ENCODE assay signal across 1 cellular context in genomic region chr12:123365141-123365917, GRCh38.
TF ChIP-seq lines count a peak whose summit lies in the region.

No MANE protein-coding gene starts in this region.

TF ChIP-seq in K562, 482 proteins besides CTCF, POLR2A, EP300 and RAD21 (continued from another document and continues in another):
- no peak for TF ChIP-seq CUX1 (CRISPR knock-in tag; IDR thresholded peaks at IDR 0.05)
- TF ChIP-seq TGIF2 (CRISPR knock-in tag; IDR thresholded peaks at IDR 0.05), result no peak
- peak; percentile 78 for TF ChIP-seq BHLHE40 (IDR thresholded peaks at IDR 0.05; ENCODE audit: low read length)
- no peak for TF ChIP-seq WHSC1 (IDR thresholded peaks at IDR 0.05; ENCODE audit: low read length)
- TF ChIP-seq ZBTB7A (IDR thresholded peaks at IDR 0.05; ENCODE audit: borderline replicate concordance, control insufficient read depth, low read depth, low read length), result no peak
- peak; percentile 46 for TF ChIP-seq SMAD1 (IDR thresholded peaks at IDR 0.05; ENCODE audit: low read depth, low read length, partially characterized antibody)
- TF ChIP-seq ZNF512 (tag; IDR thresholded peaks at IDR 0.05), result no peak
- TF ChIP-seq SP2 (IDR thresholded peaks at IDR 0.05; ENCODE audit: extremely low read depth, low read depth, low read length, poor library complexity, severe bottlenecking), result no peak
- TF ChIP-seq NELFE (IDR thresholded peaks at IDR 0.05; ENCODE audit: insufficient read depth, insufficient read length), result no peak
- TF ChIP-seq IRF1 (CRISPR knock-in tag; IDR thresholded peaks at IDR 0.05; ENCODE audit: borderline replicate concordance), result no peak
- no peak; the same call in 1 of the 2 replicates for TF ChIP-seq ZKSCAN1 (IDR thresholded peaks at IDR 0.05; ENCODE audit: low read depth, low read length)
- TF ChIP-seq BCL6 (CRISPR knock-in tag; IDR thresholded peaks at IDR 0.05), result no peak
- no peak for TF ChIP-seq DACH1 (IDR thresholded peaks at IDR 0.05; ENCODE audit: partially characterized antibody)
- no peak for TF ChIP-seq NFE2L1 (tag; IDR thresholded peaks at IDR 0.05; ENCODE audit: borderline replicate concordance, low read depth)
- peak; percentile 63 for TF ChIP-seq ZBTB33 (CRISPR knock-in tag; IDR thresholded peaks at IDR 0.05)
- no peak for TF ChIP-seq ZFP30 (CRISPR knock-in tag; IDR thresholded peaks at IDR 0.05; ENCODE audit: borderline replicate concordance)
- TF ChIP-seq MCM2 (IDR thresholded peaks at IDR 0.05; ENCODE audit: low read depth), result no peak
- no peak for TF ChIP-seq ZNF12 (CRISPR knock-in tag; IDR thresholded peaks at IDR 0.05)
- TF ChIP-seq ZC3H4 (CRISPR knock-in tag; IDR thresholded peaks at IDR 0.05; ENCODE audit: borderline replicate concordance), result no peak
- TF ChIP-seq HDAC3 (IDR thresholded peaks at IDR 0.05; ENCODE audit: borderline replicate concordance, partially characterized antibody), result no peak
- TF ChIP-seq EGR1 (conservative IDR thresholded peaks at IDR 0.05), result peak; percentile 34
- TF ChIP-seq ZBTB9 (CRISPR knock-in tag; IDR thresholded peaks at IDR 0.05), result no peak
- no peak for TF ChIP-seq CREB3 (tag; conservative IDR thresholded peaks at IDR 0.05; ENCODE audit: low read depth)
- TF ChIP-seq IFI16 (CRISPR knock-in tag; IDR thresholded peaks at IDR 0.05), result no peak
- no peak for TF ChIP-seq TCFL5 (CRISPR knock-in tag; conservative IDR thresholded peaks at IDR 0.05)
- TF ChIP-seq SMAD4 (CRISPR knock-in tag; conservative IDR thresholded peaks at IDR 0.05), result peak; percentile 66; the same call in 1 of the 2 replicates
- 0 out of 2 replicates have a peak, but pooled peaks have one; percentile 31 for TF ChIP-seq DIDO1 (tag; IDR thresholded peaks at IDR 0.05; ENCODE audit: low read depth)
- no peak for TF ChIP-seq ZNF124 (CRISPR knock-in tag; IDR thresholded peaks at IDR 0.05)
- TF ChIP-seq ATF7 (IDR thresholded peaks at IDR 0.05), result peak; percentile 62; the same call in 1 of the 2 replicates
- peak; percentile 50; the same call in 1 of the 2 replicates for TF ChIP-seq ZEB2 (IDR thresholded peaks at IDR 0.05)
- TF ChIP-seq RBM39 (optimal IDR thresholded peaks at IDR 0.05; ENCODE audit: low read depth, low read length), result no peak
- no peak for TF ChIP-seq SRSF3 (IDR thresholded peaks at IDR 0.05; ENCODE audit: insufficient read depth, low read length)
- no peak for TF ChIP-seq ZNF77 (CRISPR knock-in tag; IDR thresholded peaks at IDR 0.05)
- no peak for TF ChIP-seq E2F4 (CRISPR knock-in tag; IDR thresholded peaks at IDR 0.05; ENCODE audit: low read depth)
- TF ChIP-seq ARID1B (IDR thresholded peaks at IDR 0.05), result peak; percentile 41; the same call in 1 of the 2 replicates
- TF ChIP-seq ZNF23 (CRISPR knock-in tag; IDR thresholded peaks at IDR 0.05), result no peak
- TF ChIP-seq SMARCA5 (IDR thresholded peaks at IDR 0.05), result no peak
- TF ChIP-seq FUS (optimal IDR thresholded peaks at IDR 0.05; ENCODE audit: low read depth, low read length), result no peak
- no peak for TF ChIP-seq GATA2 (CRISPR knock-in tag; IDR thresholded peaks at IDR 0.05)
- peak; percentile 85 for TF ChIP-seq GABPA (tag; conservative IDR thresholded peaks at IDR 0.05; ENCODE audit: low read depth)
- no peak for TF ChIP-seq POLR3A (IDR thresholded peaks at IDR 0.05; ENCODE audit: borderline replicate concordance, extremely low read depth, insufficient read depth, insufficient read length)
- TF ChIP-seq E2F6 (IDR thresholded peaks at IDR 0.05; ENCODE audit: borderline replicate concordance in 1 of 2, extremely low read depth in 1 of 2, insufficient read depth in 1 of 2, insufficient read length in 1 of 2, low read depth in 1 of 2, low read length in 1 of 2, poor library complexity in 1 of 2, severe bottlenecking in 1 of 2), result peak; percentile 63 to 86
- no peak for TF ChIP-seq ZC3H11A (IDR thresholded peaks at IDR 0.05; ENCODE audit: low read depth, low read length)
- TF ChIP-seq MYBL2 (IDR thresholded peaks at IDR 0.05; ENCODE audit: low read depth), result no peak
- no peak for TF ChIP-seq MYBL2 (CRISPR knock-in tag; IDR thresholded peaks at IDR 0.05; ENCODE audit: borderline replicate concordance)
- TF ChIP-seq ZNF274 (IDR thresholded peaks at IDR 0.05; ENCODE audit: borderline replicate concordance, low read depth, low read length), result no peak
- peak in 1 of 2 experiments; percentile 9; a peak in 1 of 4 replicates for TF ChIP-seq TBL1XR1 (IDR thresholded peaks at IDR 0.05; ENCODE audit: low read length in 2 of 2)
- no peak for TF ChIP-seq MLX (CRISPR knock-in tag; conservative IDR thresholded peaks at IDR 0.05)
- no peak for TF ChIP-seq ZNF584 (CRISPR knock-in tag; IDR thresholded peaks at IDR 0.05; ENCODE audit: low read depth)
- TF ChIP-seq KLF16 (IDR thresholded peaks at IDR 0.05), result no peak
- TF ChIP-seq ARNT (IDR thresholded peaks at IDR 0.05), result peak in 1 of 2 experiments; percentile 88; a peak in 3 of 4 replicates
- peak in 1 of 2 experiments; percentile 70; a peak in 2 of 4 replicates for TF ChIP-seq ZNF639 (CRISPR knock-in tag; conservative IDR thresholded peaks at IDR 0.05 in 1 of 2, IDR thresholded peaks at IDR 0.05 in 1 of 2)
- TF ChIP-seq CAMTA2 (CRISPR knock-in tag; conservative IDR thresholded peaks at IDR 0.05), result no peak
- no peak for TF ChIP-seq PHB2 (IDR thresholded peaks at IDR 0.05; ENCODE audit: low read depth)
- no peak for TF ChIP-seq EHMT2 (IDR thresholded peaks at IDR 0.05)
- no peak for TF ChIP-seq SIN3A (IDR thresholded peaks at IDR 0.05; ENCODE audit: borderline replicate concordance in 2 of 2, control insufficient read depth in 1 of 2, low read depth in 2 of 2, low read length in 2 of 2)
- no peak; the same call in 1 of the 2 replicates for TF ChIP-seq NR2C2 (CRISPR knock-in tag; IDR thresholded peaks at IDR 0.05)
- peak; percentile 90 for TF ChIP-seq NR2C2 (tag; IDR thresholded peaks at IDR 0.05)
